Comparison of ENCODE assay signal across 15 cellular contexts in genomic region chr22:31538815-31539214, GRCh38. TPM values are rescaled to one million over a fixed set of nuclear protein-coding genes. Genes with fewer than 3 reads are reported as not detected.
DNase-seq lines count a peak whose midpoint lies in the region; ATAC-seq and TF ChIP-seq lines count a peak whose summit lies in the region.
"Had no signal": no experiment of that assay in that cellular context is flagged by ENCODE, and none has a peak within 500 bp of the region (broad histone marks: within the 10 kb centered on the region; RNA-seq: fewer than 3 reads in every experiment).

No MANE protein-coding gene starts in this region.

- peaks cover 5% of the 10 kb centered on the region for H3K4me1 Mint-ChIP-seq in endothelial cell (ENCODE audit: unreplicated experiment)
- H3K4me1 Mint-ChIP-seq in stimulated activated naive CD8-positive, alpha-beta T cell treated with anti-CD3 and anti-CD28 coated beads, Interleukin-15, amount 100 ng/mL, for 72 hours = peaks cover 69% of the 10 kb centered on the region

- no peak for TF ChIP-seq CTCF in endothelial cell (IDR thresholded peaks at IDR 0.05; ENCODE audit: unreplicated experiment)

- ATAC-seq in stimulated activated naive CD8-positive, alpha-beta T cell treated with anti-CD3 and anti-CD28 coated beads, Interleukin-15, amount 100 ng/mL, for 72 hours = peak; percentile 60
- ATAC-seq in GM21529 (IDR thresholded peaks at IDR 0.05; ENCODE audit: unreplicated experiment) = no peak
- ATAC-seq: body of pancreas; effector memory CD8-positive, alpha-beta T cell had no signal

- DNase-seq in stimulated activated CD4-positive, alpha-beta T cell treated with anti-CD3 and anti-CD28 coated beads, Interleukin-15, amount 100 ng/mL, for 24 hours = peak; percentile 60
- no peak for DNase-seq in stimulated activated CD4-positive, alpha-beta T cell treated with anti-CD3 and anti-CD28 coated beads, Interleukin-12 subunit alpha, Interleukin-12 subunit beta, amount 100 ng/mL, for 4 hours
- peak; percentile 47 to 67 for DNase-seq in activated CD4-positive, alpha-beta T cell treated with anti-CD3 and anti-CD28 coated beads, Interleukin-2, amount 50 U/mL, for 48 hours
- DNase-seq in endothelial cell (ENCODE audit: low spot score) = no peak
- peak in 1 of 2 donors; percentile 64 for DNase-seq in stimulated activated naive CD8-positive, alpha-beta T cell treated with anti-CD3 and anti-CD28 coated beads, Interleukin-15, amount 100 ng/mL, for 72 hours
- no peak for DNase-seq in NOMO-1 treated with dmso at 0.1 percent for 144 hours (lab: John Stamatoyannopoulos, UW; ENCODE audit: unreplicated experiment)
- DNase-seq in COLO668 (lab: John Stamatoyannopoulos, UW; ENCODE audit: unreplicated experiment) = no peak
- DNase-seq: body of pancreas; DMS53; effector memory CD8-positive, alpha-beta T cell; NCI-H524 treated with DMSO at 0.1 percent for 48 hours; Peyer's patch; spleen had no signal

- H3K36me3 Mint-ChIP-seq in endothelial cell (ENCODE audit: low read depth, unreplicated experiment) = peaks cover 4% of the 10 kb centered on the region
- H3K36me3 Mint-ChIP-seq: mesothelial cell of epicardium had no signal

- peak overlapping the region; percentile 48 for H3K4me3 Mint-ChIP-seq in endothelial cell (ENCODE audit: unreplicated experiment)
- peak overlapping the region; percentile 26 to 71 for H3K4me3 Mint-ChIP-seq in stimulated activated naive CD8-positive, alpha-beta T cell treated with anti-CD3 and anti-CD28 coated beads, Interleukin-15, amount 100 ng/mL, for 72 hours
- H3K4me3 Mint-ChIP-seq: effector memory CD8-positive, alpha-beta T cell; mesothelial cell of epicardium had no signal

- no peak overlapping the region for H3K27ac Mint-ChIP-seq in endothelial cell (ENCODE audit: unreplicated experiment)
- H3K27ac Mint-ChIP-seq in stimulated activated naive CD8-positive, alpha-beta T cell treated with anti-CD3 and anti-CD28 coated beads, Interleukin-15, amount 100 ng/mL, for 72 hours = peak overlapping the region; percentile 66 to 97
- H3K27ac Mint-ChIP-seq: mesothelial cell of epicardium had no signal

- H3K27me3 Mint-ChIP-seq in endothelial cell (ENCODE audit: unreplicated experiment) = no peaks in the 10 kb centered on the region
- H3K27me3 Mint-ChIP-seq in stimulated activated naive CD8-positive, alpha-beta T cell treated with anti-CD3 and anti-CD28 coated beads, Interleukin-15, amount 100 ng/mL, for 72 hours = no peaks in the 10 kb centered on the region
- H3K27me3 Mint-ChIP-seq: effector memory CD8-positive, alpha-beta T cell had no signal

- H3K9me3 Mint-ChIP-seq in endothelial cell (ENCODE audit: unreplicated experiment) = no peaks in the 10 kb centered on the region
- no peaks in the 10 kb centered on the region for H3K9me3 Mint-ChIP-seq in stimulated activated naive CD8-positive, alpha-beta T cell treated with anti-CD3 and anti-CD28 coated beads, Interleukin-15, amount 100 ng/mL, for 72 hours
- H3K9me3 Mint-ChIP-seq: effector memory CD8-positive, alpha-beta T cell had no signal

RNA-seq across cellular contexts. Expression of gene SFI1, which starts 42.5 kb away (rescaled TPM):
- total RNA-seq in endothelial cell (ENCODE audit: unreplicated experiment) = 24.8 TPM

RNA-seq across cellular contexts. Expression of gene EIF4ENIF1, which starts 49.2 kb away (rescaled TPM):
- total RNA-seq in endothelial cell (ENCODE audit: unreplicated experiment) = 35.7 TPM

Comparison
In these comparisons a context has a peak if more than half of its experiments do, and no peak if none do; other contexts are left out.
1. DNase-seq: peak in stimulated activated CD4-positive, alpha-beta T cell treated with anti-CD3 and anti-CD28 coated beads, Interleukin-15, amount 100 ng/mL, for 24 hours (single experiment) and activated CD4-positive, alpha-beta T cell treated with anti-CD3 and anti-CD28 coated beads, Interleukin-2, amount 50 U/mL, for 48 hours (2 of 2); none in stimulated activated CD4-positive, alpha-beta T cell treated with anti-CD3 and anti-CD28 coated beads, Interleukin-12 subunit alpha, Interleukin-12 subunit beta, amount 100 ng/mL, for 4 hours (single experiment), endothelial cell (single experiment), NOMO-1 treated with dmso at 0.1 percent for 144 hours (single experiment) and COLO668 (single experiment).